10 cellular contexts compared by ENCODE assay signal in the genomic region with DNA sequence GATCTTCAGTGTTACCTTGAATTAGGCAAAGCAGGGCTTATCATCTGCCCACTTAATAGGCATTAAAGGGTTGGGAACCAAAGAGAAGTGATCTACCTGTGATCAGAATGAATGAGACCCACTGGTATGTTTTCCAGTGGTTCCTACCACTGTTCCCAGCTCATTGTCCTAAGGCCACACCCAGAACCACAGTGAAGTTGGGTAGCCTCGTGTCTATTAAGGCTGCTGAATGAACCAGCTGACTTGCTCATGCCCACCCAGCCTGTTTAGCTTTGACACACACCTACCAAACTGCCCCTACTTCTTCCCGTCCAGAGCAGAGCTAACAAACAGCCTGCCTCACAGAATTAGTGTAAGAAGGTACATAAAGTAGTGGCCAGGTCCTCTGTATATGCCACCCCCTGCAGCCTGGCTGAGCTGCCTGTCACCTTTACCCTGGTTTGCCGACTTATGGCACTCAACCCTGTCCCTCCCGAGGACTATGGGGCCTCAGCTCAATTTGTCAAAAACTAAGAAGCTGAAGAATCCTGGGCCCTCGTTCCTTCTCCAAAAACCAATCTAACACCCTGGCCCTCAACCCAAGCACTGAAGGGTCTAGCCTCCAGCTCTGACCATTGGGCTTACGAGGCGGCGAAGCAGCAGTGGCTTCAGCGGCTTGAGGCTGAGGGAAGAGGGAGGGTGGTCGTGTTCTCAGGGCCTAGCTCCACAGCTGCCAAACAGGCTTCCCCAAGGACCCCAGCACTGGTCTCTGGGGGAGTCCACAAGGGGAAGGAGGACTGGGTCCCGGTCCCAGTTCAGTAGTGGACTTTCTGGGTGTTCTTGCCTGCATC. TPM values are rescaled to one million over a fixed set of nuclear protein-coding genes. Genes with fewer than 3 reads are reported as not detected.
A peak's percentile ranks its signal among the peaks of the same experiment; 100 is the strongest.
DNase-seq lines count a peak whose midpoint lies in the region; ATAC-seq and TF ChIP-seq lines count a peak whose summit lies in the region.
"Had no signal": no experiment of that assay in that cellular context is flagged by ENCODE, and none has a peak within 500 bp of the region (broad histone marks: within the 10 kb centered on the region; RNA-seq: fewer than 3 reads in every experiment).

No MANE protein-coding gene starts in this region.

- H3K4me3 ChIP-seq in BLaER1 = no peak overlapping the region
- no peak overlapping the region for H3K4me3 ChIP-seq in Caco-2 (ENCODE audit: low read depth, low read length)

- no peak overlapping the region; the same call in 1 of the 2 replicates for H3K14ac ChIP-seq in H9 (ENCODE audit: insufficient read depth, low read length)

- H2AFZ ChIP-seq in H9 (ENCODE audit: low read length) = no peak overlapping the region

- no peaks in the 10 kb centered on the region for H3K23me2 ChIP-seq in H9 (ENCODE audit: insufficient read length, low read depth, low read length, poor library complexity, severe bottlenecking)

- intact Hi-C loops in Caco-2 (cut with micrococcal nuclease; ENCODE audit: unreplicated experiment) = no loop called here
- intact Hi-C loops in left colon (cut with DNase I, micrococcal nuclease) = no loop called here

- POLR2A ChIA-PET in Caco-2 (lab: Charles Lee) = interaction anchor here (0.6 to 1.5 kb wide), 2 partner anchors 10 to 1680 kb away, joined by 3 to 13 read pairs; partner anchors contain the start of gene UCP2
- POLR2A ChIA-PET in T-cell (lab: Charles Lee) = interaction anchor here (0.5 to 2.3 kb wide), 5 partner anchors 8 to 188 kb away, joined by 3 to 14 read pairs (median 5); partner anchors contain the start of gene UCP2 (in 1 of the 2)

- H3K27ac ChIP-seq in BLaER1 (0 out of 2 replicates have a peak overlapping the region, but pooled peaks have one; percentile 6), H9 (ENCODE audit: insufficient read length, low read depth, low read length) (no peak overlapping the region)

- H3K4me1 ChIP-seq in BLaER1 (peaks cover 34% of the 10 kb centered on the region), Caco-2 (no peaks in the 10 kb centered on the region), H9 (ENCODE audit: insufficient read depth, low read length) (no peaks in the 10 kb centered on the region)

- ATAC-seq in T-cell (replicated peaks in 1 of 4) (no peak), left colon (peak; percentile 34), HG03342 (IDR thresholded peaks at IDR 0.05; ENCODE audit: unreplicated experiment) (no peak)

- no peak overlapping the region for H4K8ac ChIP-seq in H9 (replicated peaks; ENCODE audit: insufficient read length, low read depth, low read length)

- no peak overlapping the region for H3K23ac ChIP-seq in H9 (ENCODE audit: insufficient read length, low read depth, low read length)

- H3K4me3 Mint-ChIP-seq in Caco-2 (ENCODE audit: unreplicated experiment) (no peak overlapping the region), T-cell (peak overlapping the region in 2 of 3 donors; percentile 21 to 89), H9 (no peak overlapping the region)

- TF ChIP-seq CTCF in Caco-2 (IDR thresholded peaks at IDR 0.05; ENCODE audit: insufficient read depth in 1 of 2, low read depth in 1 of 2, low read length in 1 of 2, severe bottlenecking in 1 of 2, unreplicated experiment in 1 of 2) (no peak), H9 (conservative IDR thresholded peaks at IDR 0.05) (no peak)

- H3K27me3 Mint-ChIP-seq in Caco-2 (ENCODE audit: insufficient read depth, unreplicated experiment) (no peaks in the 10 kb centered on the region), T-cell (no peaks in the 10 kb centered on the region), H9 (ENCODE audit: low read depth) (peaks cover 2% of the 10 kb centered on the region)

- H2BK120ac ChIP-seq in H9 (ENCODE audit: low read depth, low read length, poor library complexity, severe bottlenecking) = no peak overlapping the region

- no peaks in the 10 kb centered on the region for H3K79me1 ChIP-seq in H9 (ENCODE audit: insufficient read depth, low read depth, low read length, poor library complexity, severe bottlenecking)

- H3K36me3 Mint-ChIP-seq in Caco-2 (ENCODE audit: insufficient read depth, unreplicated experiment) (peaks cover 39% of the 10 kb centered on the region), T-cell (peaks cover 39% of the 10 kb centered on the region), H9 (ENCODE audit: insufficient read depth in 1 of 3, low read depth in 3 of 3) (peaks cover 31 to 42% (median 41%) of the 10 kb centered on the region in 3 experiments; a peak in 6 of 7 replicates)

- H2AK5ac ChIP-seq in H9 (ENCODE audit: insufficient read length, low read length) = no peak overlapping the region

- H4K91ac ChIP-seq in H9 (ENCODE audit: insufficient read length, low read depth, low read length) = no peak overlapping the region

- H3K9ac ChIP-seq in BLaER1 = no peak overlapping the region
- no peak overlapping the region for H3K9ac ChIP-seq in H9 (ENCODE audit: extremely low read depth, insufficient read length, low read length)

- H3K36me3 ChIP-seq in BLaER1 = peaks cover 60% of the 10 kb centered on the region
- H3K36me3 ChIP-seq in Caco-2 (ENCODE audit: control insufficient read depth, insufficient read depth, low read length) = peaks cover 7% of the 10 kb centered on the region; the same call in 1 of the 2 replicates

- DNase-seq in Caco-2 (peak in 1 of 2 experiments; percentile 35), T-cell (no peak), left colon (no peak), NCI-H524 treated with DMSO at 0.1 percent for 48 hours (lab: John Stamatoyannopoulos, UW) (no peak), H9 (no peak)
- DNase-seq: NCI-H2029; nucleus accumbens; stimulated activated CD4-positive, alpha-beta T cell treated with anti-CD3 and anti-CD28 coated beads, Interleukin-2, amount 100 ng/mL, for 24 hours had no signal

- H3K9me3 ChIP-seq in BLaER1 (no peaks in the 10 kb centered on the region), Caco-2 (no peaks in the 10 kb centered on the region), H9 (ENCODE audit: control insufficient read depth, low read depth, low read length) (no peaks in the 10 kb centered on the region)

- H2BK20ac ChIP-seq in H9 (ENCODE audit: low read depth, low read length, poor library complexity, severe bottlenecking) = no peak overlapping the region

- H3K18ac ChIP-seq in H9 (ENCODE audit: insufficient read length, low read depth, low read length) = no peak overlapping the region

- no peak overlapping the region; the same call in 1 of the 2 replicates for H3K4me2 ChIP-seq in BLaER1
- no peak overlapping the region for H3K4me2 ChIP-seq in H9 (ENCODE audit: insufficient read depth, insufficient read length, low read length)

- H3K79me2 ChIP-seq in H9 (ENCODE audit: insufficient read depth, low read length) = no peaks in the 10 kb centered on the region

- TSS peak; percentile 3 for BruUV-seq in Caco-2 (replicated peaks; lab: Mats Ljungman, UMichigan)

- H2BK15ac ChIP-seq in H9 (ENCODE audit: low read depth, low read length) = no peak overlapping the region

- H4K5ac ChIP-seq in H9 (ENCODE audit: insufficient read length, low read depth, low read length) = no peak overlapping the region

- H3K27ac Mint-ChIP-seq in Caco-2 (ENCODE audit: unreplicated experiment) (peak overlapping the region; percentile 19), T-cell (peak overlapping the region; percentile 98 to 100), H9 (peak overlapping the region in 1 of 3 experiments; percentile 44; a peak in 2 of 7 replicates)

- H3K27me3 ChIP-seq in BLaER1 = no peaks in the 10 kb centered on the region
- H3K27me3 ChIP-seq in Caco-2 (replicated peaks; ENCODE audit: control insufficient read depth, insufficient read depth, low read length) = no peaks in the 10 kb centered on the region
- no peaks in the 10 kb centered on the region for H3K27me3 ChIP-seq in H9 (ENCODE audit: insufficient read depth, low read length)

- H3K9me3 Mint-ChIP-seq in Caco-2 (ENCODE audit: unreplicated experiment) = no peaks in the 10 kb centered on the region
- no peaks in the 10 kb centered on the region for H3K9me3 Mint-ChIP-seq in T-cell
- H3K9me3 Mint-ChIP-seq in H9 = no peaks in the 10 kb centered on the region

- H3K4me1 Mint-ChIP-seq in Caco-2 (ENCODE audit: low read depth, unreplicated experiment) (no peaks in the 10 kb centered on the region), T-cell (peaks cover 100% of the 10 kb centered on the region in 3 donors), H9 (peaks cover 0 to 5% of the 10 kb centered on the region in 2 experiments; a peak in 1 of 4 replicates)

- H3K56ac ChIP-seq in H9 (ENCODE audit: insufficient read length, low read depth, low read length) = no peak overlapping the region

- whole genome bisulfite sequencing in H9 (ENCODE audit: extremely low coverage, insufficient read length, low lambda C conversion rate) = no CpG with 5 or more reads among the region's 11 CpGs

- H4K20me1 ChIP-seq in BLaER1 (peaks cover 38% of the 10 kb centered on the region), H9 (ENCODE audit: control insufficient read depth, insufficient read depth, insufficient read length) (no peaks in the 10 kb centered on the region)

- no peak overlapping the region for H2BK12ac ChIP-seq in H9 (ENCODE audit: insufficient read length, low read depth, low read length)

- CTCF ChIA-PET in Caco-2 (lab: Charles Lee) (interaction anchor here (0.7 to 1.1 kb wide), 2 partner anchors 10 to 283 kb away, joined by 3 to 5 read pairs; partner anchors contain the start of gene UCP2), T-cell (lab: Charles Lee) (interaction anchor here (0.5 to 4.5 kb wide), 3 partner anchors 9 to 102 kb away, joined by 3 to 15 read pairs (median 5); partner anchors contain the start of gene UCP2 (in 1 of the 2))

- no peak overlapping the region for H3T11ph ChIP-seq in H9 (ENCODE audit: low read length)

- H2BK5ac ChIP-seq in H9 (ENCODE audit: insufficient read length, low read length) = no peak overlapping the region

- H3K4ac ChIP-seq in H9 (ENCODE audit: low read depth, low read length) = no peak overlapping the region

RNA-seq across cellular contexts. Expression of gene UCP2, which starts 9.8 kb away (rescaled TPM):
- total RNA-seq in Caco-2 (2022) = 100 and 144 TPM in 2 replicates
- 100 to 1,000 TPM; 241 to 754 (median 311) TPM for total RNA-seq in T-cell
- 10 to 100 TPM; 33.9 to 46.7 TPM for total RNA-seq in left colon
- 58.3 and 62.1 TPM in 2 replicates for total RNA-seq in H9 (2021)

RNA-seq across cellular contexts. Expression of gene DNAJB13, which starts 22.0 kb away (rescaled TPM):
- 0.52 TPM in 1 of 2 replicates, not detected in the other for total RNA-seq in Caco-2 (2022)
- total RNA-seq in T-cell = under 1 TPM in 3 of 5 donors, not detected in 2; 0.19 to 0.96 (median 0.30) TPM
- total RNA-seq in left colon = not detected
- total RNA-seq in H9 (2021) = not detected in 2 replicates

RNA-seq across cellular contexts. Expression of gene UCP3, which starts 36.0 kb away (rescaled TPM):
- 0.84 and 1.2 TPM in 2 replicates for total RNA-seq in Caco-2 (2022)
- total RNA-seq in T-cell = 1 to 10 TPM; 5.7 to 6.8 (median 6.5) TPM
- total RNA-seq in left colon = 1 to 10 TPM; 1.1 to 2.4 TPM
- 0.77 and 0.85 TPM in 2 replicates for total RNA-seq in H9 (2021)

Comparison
In these comparisons a context has a peak if more than half of its experiments do, and no peak if none do; other contexts are left out.
1. H3K4me3 Mint-ChIP-seq: peak in T-cell (2 of 3); none in Caco-2 (single experiment) and H9 (0 of 2).